ENCODE assay signal across 14 cellular contexts in the genomic region with DNA sequence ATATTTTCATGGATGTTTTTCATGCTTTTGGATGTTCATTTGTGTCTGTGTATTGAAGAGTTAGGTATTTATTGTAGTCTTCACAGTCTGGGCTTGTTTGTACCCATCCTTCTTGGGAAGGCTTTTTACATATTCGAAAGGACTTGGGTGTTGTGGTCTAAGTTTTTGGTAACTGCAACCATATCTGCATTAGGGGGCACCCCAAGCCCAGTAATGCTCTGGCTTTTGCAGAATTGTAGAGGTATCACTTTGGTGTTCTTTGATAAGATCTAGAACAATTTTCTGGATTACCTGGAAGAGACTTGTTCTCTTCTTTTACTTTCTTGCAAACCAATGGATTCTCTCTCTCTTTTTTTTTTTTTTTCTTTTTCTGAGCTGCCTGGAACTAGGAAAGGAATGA.
DNase-seq lines count a peak whose midpoint lies in the region; ATAC-seq and TF ChIP-seq lines count a peak whose summit lies in the region.
"Had no signal": no experiment of that assay in that cellular context is flagged by ENCODE, and none has a peak within 500 bp of the region (broad histone marks: within the 10 kb centered on the region; RNA-seq: fewer than 3 reads in every experiment).

No MANE protein-coding gene starts in this region.

- intact Hi-C loops in uterus (cut with DNase I; ENCODE audit: low total_unique reads), result no loop called here

- H3K4me3 ChIP-seq in Loucy (ENCODE audit: low read length, poor library complexity, severe bottlenecking) (no peak overlapping the region), fibroblast of pulmonary artery (replicated peaks; ENCODE audit: low read depth, low read length) (no peak overlapping the region), uterus (no peak overlapping the region)
- H3K4me3 ChIP-seq: tibial nerve had no signal

- H3K27me3 ChIP-seq in Loucy (ENCODE audit: insufficient read depth, low read length, poor library complexity, severe bottlenecking) (no peaks in the 10 kb centered on the region), uterus (no peaks in the 10 kb centered on the region)
- H3K27me3 ChIP-seq: tibial nerve had no signal

- no peaks in the 10 kb centered on the region for H3K9me2 ChIP-seq in Loucy (replicated peaks; ENCODE audit: low read depth, low read length)

- no peak for TF ChIP-seq POLR2A in uterus (IDR thresholded peaks at IDR 0.05)

- H3F3A ChIP-seq in Loucy (ENCODE audit: low read depth), result no peaks in the 10 kb centered on the region

- DNase-seq in NCI-H1436 (lab: John Stamatoyannopoulos, UW), result peak; percentile 20
- no peak for DNase-seq in NCI-H1436 treated with DMSO at 0.1 percent for 48 hours (lab: John Stamatoyannopoulos, UW)
- DNase-seq in fibroblast of pulmonary artery (ENCODE audit: low read depth), result peak; percentile 10
- DNase-seq in SIG-M5 treated with dmso at 0.1 percent for 504 hours (lab: John Stamatoyannopoulos, UW; ENCODE audit: unreplicated experiment), result no peak
- no peak for DNase-seq in stimulated activated CD4-positive, alpha-beta T cell treated with anti-CD3 and anti-CD28 coated beads, Interleukin-1b, Interleukin-23, amount 100 ng/mL, for 48 hours
- no peak for DNase-seq in uterus
- DNase-seq: 8988T; activated CD4-positive, alpha-beta T cell treated with anti-CD3 and anti-CD28 coated beads, Interleukin-2, amount 10 ng/mL, durations not matched to agents 7 days and 5 days; cortex of kidney; NCI-H1105 treated with DMSO at 0.1 percent for 48 hours; small intestine had no signal

- TF ChIP-seq CTCF in Loucy (conservative IDR thresholded peaks at IDR 0.05; ENCODE audit: low read length) (peak; percentile 62), fibroblast of pulmonary artery (IDR thresholded peaks at IDR 0.05; ENCODE audit: low read length, missing control alignments) (peak; percentile 9), uterus (IDR thresholded peaks at IDR 0.05) (peak in 1 of 4 experiments; percentile 7)

- H2AFZ ChIP-seq in Loucy (ENCODE audit: low read length), result no peak overlapping the region

- no peaks in the 10 kb centered on the region for H4K20me1 ChIP-seq in Loucy (ENCODE audit: insufficient read depth, low read length, poor library complexity, severe bottlenecking)

- peak; percentile 58 for ATAC-seq in GM18867 (IDR thresholded peaks at IDR 0.05; ENCODE audit: unreplicated experiment)

- H3K36me3 ChIP-seq in Loucy (ENCODE audit: insufficient read depth, low read length) (no peaks in the 10 kb centered on the region), uterus (no peaks in the 10 kb centered on the region)
- H3K36me3 ChIP-seq: tibial nerve had no signal

- H3K9me3 ChIP-seq in Loucy (ENCODE audit: insufficient read depth, low read depth, low read length) (no peaks in the 10 kb centered on the region), uterus (no peaks in the 10 kb centered on the region)
- H3K9me3 ChIP-seq: tibial nerve had no signal

- H3K4me2 ChIP-seq in Loucy (ENCODE audit: low read depth, low read length, poor library complexity, severe bottlenecking), result no peak overlapping the region

- H3K27ac ChIP-seq in uterus, result no peak overlapping the region
- H3K27ac ChIP-seq: tibial nerve had no signal

- H3K79me2 ChIP-seq in Loucy (ENCODE audit: insufficient read depth, low read length), result no peaks in the 10 kb centered on the region

- no peak overlapping the region for H3K9ac ChIP-seq in Loucy (ENCODE audit: low read depth, low read length, poor library complexity, severe bottlenecking)

- peaks cover 5% of the 10 kb centered on the region for H3K4me1 ChIP-seq in Loucy (ENCODE audit: insufficient read depth, low read length, poor library complexity, severe bottlenecking)
- no peaks in the 10 kb centered on the region for H3K4me1 ChIP-seq in uterus
- H3K4me1 ChIP-seq: tibial nerve had no signal

Comparison
In these comparisons a context has a peak if more than half of its experiments do, and no peak if none do; other contexts are left out.
1. DNase-seq: peak in NCI-H1436 (single experiment) and fibroblast of pulmonary artery (single experiment); none in NCI-H1436 treated with DMSO at 0.1 percent for 48 hours (single experiment), SIG-M5 treated with dmso at 0.1 percent for 504 hours (single experiment), stimulated activated CD4-positive, alpha-beta T cell treated with anti-CD3 and anti-CD28 coated beads, Interleukin-1b, Interleukin-23, amount 100 ng/mL, for 48 hours (single experiment) and uterus (0 of 2).